In the genomic region with DNA sequence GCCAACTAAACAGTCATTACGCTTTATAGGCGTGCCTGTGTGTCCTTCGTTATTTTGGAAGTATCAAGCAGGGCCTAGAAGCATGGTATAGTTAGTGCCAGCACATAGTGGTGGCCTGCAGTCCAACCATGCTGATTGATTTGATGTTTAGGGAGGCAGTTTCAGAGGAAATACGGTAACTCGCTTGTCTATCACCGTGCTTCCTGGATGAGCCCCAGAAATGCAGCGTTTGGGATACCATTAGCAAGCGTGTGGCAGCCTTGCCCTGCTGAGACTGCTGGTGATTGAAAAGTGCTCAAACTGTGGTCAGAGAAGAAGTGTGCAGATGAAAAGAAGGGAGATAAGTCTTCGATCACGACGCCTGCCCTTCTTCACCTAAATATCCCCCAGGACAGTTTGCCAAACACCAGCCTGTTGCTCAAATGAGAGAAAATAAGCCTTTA, we compare ENCODE assay signal across 9 cellular contexts.
DNase-seq lines count a peak whose midpoint lies in the region; ATAC-seq and TF ChIP-seq lines count a peak whose summit lies in the region.
"Had no signal": no experiment of that assay in that cellular context is flagged by ENCODE, and none has a peak within 500 bp of the region (broad histone marks: within the 10 kb centered on the region; RNA-seq: fewer than 3 reads in every experiment).

No MANE protein-coding gene starts in this region.

- H3K4me1 Mint-ChIP-seq in endodermal cell, result peaks cover 33% of the 10 kb centered on the region

- WGBS in endodermal cell (ENCODE audit: insufficient coverage in 1 of 2, insufficient read length in 1 of 2), 2 experiments, result 10 to 19% methylated on average over 5 to 11 of the region's 11 CpGs

- no peak overlapping the region for H3K9ac ChIP-seq in endodermal cell (ENCODE audit: extremely low read depth, low read length, poor library complexity, severe bottlenecking)

- no peak for TF ChIP-seq CTCF in endodermal cell (conservative IDR thresholded peaks at IDR 0.05)

- H3K9me3 Mint-ChIP-seq in endodermal cell, result no peaks in the 10 kb centered on the region

- H3K27me3 ChIP-seq in endodermal cell (ENCODE audit: control insufficient read depth, insufficient read depth, low read length, poor library complexity, severe bottlenecking), result peaks cover 6% of the 10 kb centered on the region
- H3K27me3 ChIP-seq in muscle layer of duodenum (ENCODE audit: low read depth, low read length), result peaks cover 10% of the 10 kb centered on the region

- H3K4me3 Mint-ChIP-seq in endodermal cell, result peak overlapping the region; percentile 45

- H3K27ac Mint-ChIP-seq in endodermal cell, result no peak overlapping the region

- peaks cover 25% of the 10 kb centered on the region for H3K27me3 Mint-ChIP-seq in endodermal cell (ENCODE audit: insufficient read depth)

- DNase-seq in EL, result peak; percentile 69
- DNase-seq in RPMI7951 (ENCODE audit: low read depth), result peak; percentile 84
- peak; percentile 82 for DNase-seq in endodermal cell
- no peak for DNase-seq in T1000 (lab: John Stamatoyannopoulos, UW)

- no peaks in the 10 kb centered on the region for H3K36me3 ChIP-seq in endodermal cell (ENCODE audit: control insufficient read depth, insufficient read depth, low read length)
- H3K36me3 ChIP-seq in muscle layer of duodenum (ENCODE audit: control insufficient read depth in 1 of 2, insufficient read depth in 2 of 2, low read length in 2 of 2), result no peaks in the 10 kb centered on the region

- no peak overlapping the region for H3K27ac ChIP-seq in endodermal cell (ENCODE audit: low read depth, low read length)
- H3K27ac ChIP-seq in muscle layer of duodenum (ENCODE audit: low read length), result peak overlapping the region; percentile 21
- H3K27ac ChIP-seq: VCaP had no signal

- H3K4me1 ChIP-seq in endodermal cell (ENCODE audit: control insufficient read depth, insufficient read depth, low read length) (peaks cover 6% of the 10 kb centered on the region), muscle layer of duodenum (ENCODE audit: control insufficient read depth in 1 of 2, insufficient read depth in 2 of 2, low read length in 2 of 2) (peaks cover 6 to 8% of the 10 kb centered on the region in 2 donors)

- no peaks in the 10 kb centered on the region for H3K9me3 ChIP-seq in endodermal cell (ENCODE audit: control insufficient read depth, low read length)
- H3K9me3 ChIP-seq in muscle layer of duodenum (ENCODE audit: control insufficient read depth in 1 of 2, low read length in 2 of 2), result no peaks in the 10 kb centered on the region

- no peaks in the 10 kb centered on the region for H3K36me3 Mint-ChIP-seq in endodermal cell (ENCODE audit: low read depth)

- ATAC-seq in HG02610 (IDR thresholded peaks at IDR 0.05; ENCODE audit: unreplicated experiment) (peak; percentile 58), HG02623 (IDR thresholded peaks at IDR 0.05; ENCODE audit: unreplicated experiment) (no peak), GM21717 (IDR thresholded peaks at IDR 0.05; ENCODE audit: unreplicated experiment) (no peak)

- H3K4me3 ChIP-seq in endodermal cell (ENCODE audit: low read length), result peak overlapping the region; percentile 61
- peak overlapping the region; percentile 21 to 61 for H3K4me3 ChIP-seq in muscle layer of duodenum (ENCODE audit: low read depth in 1 of 2, low read length in 2 of 2)
